Comparison of ENCODE assay signal across 10 cellular contexts in the genomic region with DNA sequence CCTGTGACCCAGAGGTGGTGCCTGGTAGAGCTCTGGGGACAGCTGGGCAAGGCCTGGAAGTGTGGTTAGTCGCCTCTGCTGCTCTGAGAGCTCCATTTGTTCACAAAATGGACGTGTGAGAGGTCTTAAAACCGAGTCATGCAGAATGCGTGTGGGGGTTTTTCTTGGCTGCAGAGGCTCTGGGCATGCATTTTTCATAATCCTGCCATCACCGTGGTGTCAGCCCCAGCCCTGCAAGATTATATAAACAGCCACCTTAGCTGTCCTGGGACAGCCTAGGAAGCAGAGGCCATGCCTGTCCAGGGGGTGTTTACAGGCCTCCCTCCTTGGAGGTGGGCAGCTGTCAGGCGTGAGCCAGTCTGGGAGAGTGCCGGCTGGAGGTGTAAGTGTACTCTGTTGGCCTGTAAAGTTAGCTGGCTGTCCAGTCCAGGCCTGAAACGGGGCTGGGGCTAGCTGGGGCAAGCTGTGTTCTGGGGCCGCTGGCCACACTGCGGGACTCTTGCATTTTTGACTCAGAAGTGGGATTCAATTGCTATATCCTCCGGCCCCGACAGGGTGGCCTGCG. TPM values are rescaled to one million over a fixed set of nuclear protein-coding genes. Genes with fewer than 3 reads are reported as not detected.
A peak's percentile ranks its signal among the peaks of the same experiment; 100 is the strongest.
DNase-seq lines count a peak whose midpoint lies in the region; ATAC-seq and TF ChIP-seq lines count a peak whose summit lies in the region.
"Had no signal": no experiment of that assay in that cellular context is flagged by ENCODE, and none has a peak within 500 bp of the region (broad histone marks: within the 10 kb centered on the region; RNA-seq: fewer than 3 reads in every experiment).

No MANE protein-coding gene starts in this region.

- H3K36me3 Mint-ChIP-seq in activated T-helper 1 cell treated with anti-CD3 and anti-CD28 coated beads, Interleukin-12 subunit alpha, Interleukin-12 subunit beta, Interleukin-2, Interleukin-4 antibody, amounts not matched to agents 30 ng/mL and 10 ng/mL and 1 ng/mL, durations not matched to agents 14 hours and 24 hours and 36 hours (ENCODE audit: low read depth): no peaks in the 10 kb centered on the region

- intact Hi-C loops in activated T-helper 1 cell treated with anti-CD3 and anti-CD28 coated beads, Interleukin-12 subunit alpha, Interleukin-12 subunit beta, Interleukin-2, Interleukin-4 antibody, amounts not matched to agents 30 ng/mL and 10 ng/mL and 1 ng/mL, durations not matched to agents 14 hours and 24 hours and 36 hours (cut with micrococcal nuclease): no loop called here
- intact Hi-C loops in uterus (cut with DNase I; ENCODE audit: low total_unique reads): no loop called here

- no peaks in the 10 kb centered on the region for H3K4me1 Mint-ChIP-seq in activated T-helper 1 cell treated with anti-CD3 and anti-CD28 coated beads, Interleukin-12 subunit alpha, Interleukin-12 subunit beta, Interleukin-2, Interleukin-4 antibody, amounts not matched to agents 30 ng/mL and 10 ng/mL and 1 ng/mL, durations not matched to agents 14 hours and 24 hours and 36 hours (ENCODE audit: low read depth)

- H3K27me3 Mint-ChIP-seq in activated T-helper 1 cell treated with anti-CD3 and anti-CD28 coated beads, Interleukin-12 subunit alpha, Interleukin-12 subunit beta, Interleukin-2, Interleukin-4 antibody, amounts not matched to agents 30 ng/mL and 10 ng/mL and 1 ng/mL, durations not matched to agents 14 hours and 24 hours and 36 hours (ENCODE audit: insufficient read depth): peaks cover 46% of the 10 kb centered on the region

- H3K4me3 Mint-ChIP-seq in activated T-helper 1 cell treated with anti-CD3 and anti-CD28 coated beads, Interleukin-12 subunit alpha, Interleukin-12 subunit beta, Interleukin-2, Interleukin-4 antibody, amounts not matched to agents 30 ng/mL and 10 ng/mL and 1 ng/mL, durations not matched to agents 14 hours and 24 hours and 36 hours: peak overlapping the region; percentile 46

- TF ChIP-seq CTCF in retinal pigment epithelial cell (conservative IDR thresholded peaks at IDR 0.05; ENCODE audit: low read depth, low read length) (no peak), uterus (IDR thresholded peaks at IDR 0.05) (no peak)

- H3K4me1 ChIP-seq in iPS-15b (ENCODE audit: control insufficient read depth, insufficient read depth, low read length): peaks cover 8% of the 10 kb centered on the region
- H3K4me1 ChIP-seq in uterus: peaks cover 0 to 12% of the 10 kb centered on the region in 2 donors

- peak overlapping the region; percentile 33 for H3K4me3 ChIP-seq in iPS-15b (ENCODE audit: low read depth, low read length)
- H3K4me3 ChIP-seq in retinal pigment epithelial cell (ENCODE audit: low read length): peak overlapping the region; percentile 43
- no peak overlapping the region for H3K4me3 ChIP-seq in uterus

- no peak overlapping the region for H3K27ac Mint-ChIP-seq in activated T-helper 1 cell treated with anti-CD3 and anti-CD28 coated beads, Interleukin-12 subunit alpha, Interleukin-12 subunit beta, Interleukin-2, Interleukin-4 antibody, amounts not matched to agents 30 ng/mL and 10 ng/mL and 1 ng/mL, durations not matched to agents 14 hours and 24 hours and 36 hours

- H3K27me3 ChIP-seq in iPS-15b (ENCODE audit: control insufficient read depth, insufficient read depth, low read length): peaks cover 20% of the 10 kb centered on the region
- no peaks in the 10 kb centered on the region for H3K27me3 ChIP-seq in uterus

- TF ChIP-seq POLR2A in uterus (IDR thresholded peaks at IDR 0.05): no peak

- DNase-seq in DMS 273 (lab: John Stamatoyannopoulos, UW; ENCODE audit: unreplicated experiment) (peak; percentile 35), DMS 273 treated with DMSO at 0.1 percent for 48 hours (lab: John Stamatoyannopoulos, UW) (no peak), retinal pigment epithelial cell (ENCODE audit: low read depth) (no peak), uterus (no peak), GDM1 (lab: John Stamatoyannopoulos, UW) (no peak)
- DNase-seq in activated T-helper 1 cell treated with anti-CD3 and anti-CD28 coated beads, Interleukin-12 subunit alpha, Interleukin-12 subunit beta, Interleukin-2, Interleukin-4 antibody, amounts not matched to agents 30 ng/mL and 10 ng/mL and 1 ng/mL, durations not matched to agents 14 hours and 24 hours and 36 hours (ENCODE audit: low spot score): no peak
- DNase-seq: kidney glomerular epithelial cell had no signal

- H3K9me3 ChIP-seq in iPS-15b (ENCODE audit: control insufficient read depth, insufficient read depth, low read length) (no peaks in the 10 kb centered on the region), uterus (no peaks in the 10 kb centered on the region)

- no peak overlapping the region for H3K27ac ChIP-seq in uterus
- H3K27ac ChIP-seq: 22Rv1 had no signal

- no peaks in the 10 kb centered on the region for H3K9me3 Mint-ChIP-seq in activated T-helper 1 cell treated with anti-CD3 and anti-CD28 coated beads, Interleukin-12 subunit alpha, Interleukin-12 subunit beta, Interleukin-2, Interleukin-4 antibody, amounts not matched to agents 30 ng/mL and 10 ng/mL and 1 ng/mL, durations not matched to agents 14 hours and 24 hours and 36 hours

- H3K9ac ChIP-seq in iPS-15b (ENCODE audit: low read depth, low read length): peak overlapping the region; percentile 65

- ATAC-seq in HG03196 (IDR thresholded peaks at IDR 0.05; ENCODE audit: unreplicated experiment): no peak

- H3K36me3 ChIP-seq in iPS-15b (ENCODE audit: control insufficient read depth, insufficient read depth, low read length) (no peaks in the 10 kb centered on the region), uterus (no peaks in the 10 kb centered on the region)

RNA-seq across cellular contexts. Expression of gene WNK2, which starts 2.3 kb away (rescaled TPM):
- 2.2 and 3.0 TPM in 2 replicates for total RNA-seq in activated T-helper 1 cell treated with anti-CD3 and anti-CD28 coated beads, Interleukin-12 subunit alpha, Interleukin-12 subunit beta, Interleukin-2, Interleukin-4 antibody, amounts not matched to agents 30 ng/mL and 10 ng/mL and 1 ng/mL, durations not matched to agents 14 hours and 24 hours and 36 hours
- 10 to 100 TPM in 3 of 4 donors, 1 to 10 TPM in 1; 6.2 to 31.9 (median 18.9) TPM for total RNA-seq in uterus

RNA-seq across cellular contexts. Expression of gene NINJ1, which starts 52.2 kb away (rescaled TPM):
- total RNA-seq in activated T-helper 1 cell treated with anti-CD3 and anti-CD28 coated beads, Interleukin-12 subunit alpha, Interleukin-12 subunit beta, Interleukin-2, Interleukin-4 antibody, amounts not matched to agents 30 ng/mL and 10 ng/mL and 1 ng/mL, durations not matched to agents 14 hours and 24 hours and 36 hours: 94.2 and 95.3 TPM in 2 replicates
- total RNA-seq in uterus: 10 to 100 TPM; 20.6 to 87.4 (median 44.2) TPM

Comparison
In these comparisons a context has a peak if more than half of its experiments do, and no peak if none do; other contexts are left out.
1. H3K4me3 ChIP-seq: peak in iPS-15b (single experiment) and retinal pigment epithelial cell (single experiment); none in uterus (0 of 2).